ENCODE assay signal across 1 cellular context in genomic region chr11:65428578-65429068, GRCh38.
TF ChIP-seq lines count a peak whose summit lies in the region.

No MANE protein-coding gene starts in this region.

TF ChIP-seq in HepG2, 621 proteins besides CTCF, POLR2A, EP300 and RAD21 (continues in another document):
- TF ChIP-seq BCLAF1 (IDR thresholded peaks at IDR 0.05) (no peak), ZSCAN22 (CRISPR knock-in tag; IDR thresholded peaks at IDR 0.05) (no peak), RERE (CRISPR knock-in tag; IDR thresholded peaks at IDR 0.05; ENCODE audit: low read depth) (no peak), FOXA1 (IDR thresholded peaks at IDR 0.05) (no peak), FOXA1 (CRISPR knock-in tag; IDR thresholded peaks at IDR 0.05) (no peak), ZIK1 (CRISPR knock-in tag; IDR thresholded peaks at IDR 0.05; ENCODE audit: borderline replicate concordance, low read depth) (no peak), SRSF4 (IDR thresholded peaks at IDR 0.05; ENCODE audit: low read depth, low read length, poor library complexity, severe bottlenecking) (peak; percentile 44), ZNF431 (CRISPR knock-in tag; IDR thresholded peaks at IDR 0.05; ENCODE audit: borderline replicate concordance, low read depth) (no peak), NONO (IDR thresholded peaks at IDR 0.05) (no peak), NONO (CRISPR knock-in tag; conservative IDR thresholded peaks at IDR 0.05) (0 out of 2 replicates have a peak, but pooled peaks have one; percentile 8), KAT7 (CRISPR knock-in tag; IDR thresholded peaks at IDR 0.05; ENCODE audit: borderline replicate concordance) (0 out of 2 replicates have a peak, but pooled peaks have one; percentile 8), SMAD9 (CRISPR knock-in tag; IDR thresholded peaks at IDR 0.05) (no peak), RFXAP (CRISPR knock-in tag; IDR thresholded peaks at IDR 0.05; ENCODE audit: borderline replicate concordance) (no peak), SRY (CRISPR knock-in tag; IDR thresholded peaks at IDR 0.05) (no peak), CREB1 (IDR thresholded peaks at IDR 0.05) (no peak), CREB1 (CRISPR knock-in tag; IDR thresholded peaks at IDR 0.05) (0 out of 2 replicates have a peak, but pooled peaks have one; percentile 6), POLR2AphosphoS2 (IDR thresholded peaks at IDR 0.05; ENCODE audit: low read depth, low read length) (peak; percentile 11), RBFOX2 (IDR thresholded peaks at IDR 0.05; ENCODE audit: low read depth, low read length) (peak; percentile 65), GMEB1 (CRISPR knock-in tag; IDR thresholded peaks at IDR 0.05; ENCODE audit: borderline replicate concordance) (no peak), NPAS2 (CRISPR knock-in tag; IDR thresholded peaks at IDR 0.05; ENCODE audit: borderline replicate concordance) (no peak), RBM22 (optimal IDR thresholded peaks at IDR 0.05; ENCODE audit: low read length) (peak; percentile 79), ZHX2 (IDR thresholded peaks at IDR 0.05; ENCODE audit: low read depth) (no peak), ZHX2 (CRISPR knock-in tag; IDR thresholded peaks at IDR 0.05; ENCODE audit: borderline replicate concordance) (no peak), POLR2AphosphoS5 (IDR thresholded peaks at IDR 0.05; ENCODE audit: low read depth, low read length) (peak; percentile 68), ZNF33B (CRISPR knock-in tag; IDR thresholded peaks at IDR 0.05) (no peak), ARID4A (CRISPR knock-in tag; IDR thresholded peaks at IDR 0.05; ENCODE audit: borderline replicate concordance) (peak; percentile 0; the same call in 1 of the 2 replicates)
- TF ChIP-seq, protein P1, sequence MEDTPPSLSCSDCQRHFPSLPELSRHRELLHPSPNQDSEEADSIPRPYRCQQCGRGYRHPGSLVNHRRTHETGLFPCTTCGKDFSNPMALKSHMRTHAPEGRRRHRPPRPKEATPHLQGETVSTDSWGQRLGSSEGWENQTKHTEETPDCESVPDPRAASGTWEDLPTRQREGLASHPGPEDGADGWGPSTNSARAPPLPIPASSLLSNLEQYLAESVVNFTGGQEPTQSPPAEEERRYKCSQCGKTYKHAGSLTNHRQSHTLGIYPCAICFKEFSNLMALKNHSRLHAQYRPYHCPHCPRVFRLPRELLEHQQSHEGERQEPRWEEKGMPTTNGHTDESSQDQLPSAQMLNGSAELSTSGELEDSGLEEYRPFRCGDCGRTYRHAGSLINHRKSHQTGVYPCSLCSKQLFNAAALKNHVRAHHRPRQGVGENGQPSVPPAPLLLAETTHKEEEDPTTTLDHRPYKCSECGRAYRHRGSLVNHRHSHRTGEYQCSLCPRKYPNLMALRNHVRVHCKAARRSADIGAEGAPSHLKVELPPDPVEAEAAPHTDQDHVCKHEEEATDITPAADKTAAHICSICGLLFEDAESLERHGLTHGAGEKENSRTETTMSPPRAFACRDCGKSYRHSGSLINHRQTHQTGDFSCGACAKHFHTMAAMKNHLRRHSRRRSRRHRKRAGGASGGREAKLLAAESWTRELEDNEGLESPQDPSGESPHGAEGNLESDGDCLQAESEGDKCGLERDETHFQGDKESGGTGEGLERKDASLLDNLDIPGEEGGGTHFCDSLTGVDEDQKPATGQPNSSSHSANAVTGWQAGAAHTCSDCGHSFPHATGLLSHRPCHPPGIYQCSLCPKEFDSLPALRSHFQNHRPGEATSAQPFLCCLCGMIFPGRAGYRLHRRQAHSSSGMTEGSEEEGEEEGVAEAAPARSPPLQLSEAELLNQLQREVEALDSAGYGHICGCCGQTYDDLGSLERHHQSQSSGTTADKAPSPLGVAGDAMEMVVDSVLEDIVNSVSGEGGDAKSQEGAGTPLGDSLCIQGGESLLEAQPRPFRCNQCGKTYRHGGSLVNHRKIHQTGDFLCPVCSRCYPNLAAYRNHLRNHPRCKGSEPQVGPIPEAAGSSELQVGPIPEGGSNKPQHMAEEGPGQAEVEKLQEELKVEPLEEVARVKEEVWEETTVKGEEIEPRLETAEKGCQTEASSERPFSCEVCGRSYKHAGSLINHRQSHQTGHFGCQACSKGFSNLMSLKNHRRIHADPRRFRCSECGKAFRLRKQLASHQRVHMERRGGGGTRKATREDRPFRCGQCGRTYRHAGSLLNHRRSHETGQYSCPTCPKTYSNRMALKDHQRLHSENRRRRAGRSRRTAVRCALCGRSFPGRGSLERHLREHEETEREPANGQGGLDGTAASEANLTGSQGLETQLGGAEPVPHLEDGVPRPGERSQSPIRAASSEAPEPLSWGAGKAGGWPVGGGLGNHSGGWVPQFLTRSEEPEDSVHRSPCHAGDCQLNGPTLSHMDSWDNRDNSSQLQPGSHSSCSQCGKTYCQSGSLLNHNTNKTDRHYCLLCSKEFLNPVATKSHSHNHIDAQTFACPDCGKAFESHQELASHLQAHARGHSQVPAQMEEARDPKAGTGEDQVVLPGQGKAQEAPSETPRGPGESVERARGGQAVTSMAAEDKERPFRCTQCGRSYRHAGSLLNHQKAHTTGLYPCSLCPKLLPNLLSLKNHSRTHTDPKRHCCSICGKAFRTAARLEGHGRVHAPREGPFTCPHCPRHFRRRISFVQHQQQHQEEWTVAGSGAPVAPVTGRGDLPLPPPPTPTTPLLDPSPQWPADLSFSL (CRISPR knock-in tag; IDR thresholded peaks at IDR 0.05) = no peak
